In genomic region chr19:4501691-4502090, GRCh38 we compare ENCODE assay signal across 1 cellular context.
TF ChIP-seq lines count a peak whose summit lies in the region.

No MANE protein-coding gene starts in this region.

TF ChIP-seq in HepG2, 621 proteins besides CTCF, POLR2A, EP300 and RAD21:
- TF ChIP-seq ZNF264 (CRISPR knock-in tag; IDR thresholded peaks at IDR 0.05) (no peak), PRDM4 (CRISPR knock-in tag; IDR thresholded peaks at IDR 0.05; ENCODE audit: borderline replicate concordance) (no peak), ZSCAN29 (CRISPR knock-in tag; conservative IDR thresholded peaks at IDR 0.05) (no peak), RBFOX2 (IDR thresholded peaks at IDR 0.05; ENCODE audit: low read depth, low read length) (peak; percentile 46; the same call in 1 of the 2 replicates)
